In genomic region chr22:24028533-24028932, GRCh38 we compare ENCODE assay signal across 18 cellular contexts. TPM values are rescaled to one million over a fixed set of nuclear protein-coding genes. Genes with fewer than 3 reads are reported as not detected.
DNase-seq lines count a peak whose midpoint lies in the region; ATAC-seq and TF ChIP-seq lines count a peak whose summit lies in the region.
"Had no signal": no experiment of that assay in that cellular context is flagged by ENCODE, and none has a peak within 500 bp of the region (broad histone marks: within the 10 kb centered on the region; RNA-seq: fewer than 3 reads in every experiment).

No MANE protein-coding gene starts in this region.

- H3K9me3 ChIP-seq in DOHH2 (ENCODE audit: control insufficient read depth, insufficient read depth, low read length) (no peaks in the 10 kb centered on the region), OCI-LY7 (ENCODE audit: low read length) (no peaks in the 10 kb centered on the region)
- H3K9me3 ChIP-seq: SJCRH30 had no signal

- H3K4me1 ChIP-seq in DOHH2 (ENCODE audit: control insufficient read depth, low read length): peaks cover 36% of the 10 kb centered on the region
- H3K4me1 ChIP-seq in OCI-LY7 (ENCODE audit: insufficient read depth, low read length, poor library complexity, severe bottlenecking): peaks cover 16% of the 10 kb centered on the region
- H3K4me1 ChIP-seq: SJCRH30 had no signal

- H3K4me2 ChIP-seq in DOHH2 (ENCODE audit: low read length) (peak overlapping the region; percentile 36), OCI-LY7 (ENCODE audit: low read length) (peak overlapping the region; percentile 47)

- no peak overlapping the region for H3K27ac Mint-ChIP-seq in activated CD4-positive, alpha-beta T cell treated with anti-CD3 and anti-CD28 coated beads for 36 hours
- H3K27ac Mint-ChIP-seq: CD4-positive, alpha-beta T cell had no signal

- no peak overlapping the region for H3K4me3 ChIP-seq in DOHH2 (ENCODE audit: low read length)
- H3K4me3 ChIP-seq in OCI-LY7 (ENCODE audit: low read depth, low read length, poor library complexity, severe bottlenecking): no peak overlapping the region
- no peak overlapping the region for H3K4me3 ChIP-seq in dorsolateral prefrontal cortex
- H3K4me3 ChIP-seq: SJCRH30 had no signal

- H3K27ac ChIP-seq in DOHH2 (ENCODE audit: low read depth, low read length) (no peak overlapping the region), OCI-LY7 (ENCODE audit: low read depth, low read length, poor library complexity, severe bottlenecking) (no peak overlapping the region), dorsolateral prefrontal cortex (no peak overlapping the region)
- H3K27ac ChIP-seq: HL-60, SJCRH30 had no signal

- POLR2A ChIA-PET in activated CD4-positive, alpha-beta T cell treated with anti-CD3 and anti-CD28 coated beads for 36 hours (lab: Charles Lee): no interaction called here
- POLR2A ChIA-PET in OCI-LY7 (lab: Charles Lee): no interaction called here

- peaks cover 7% of the 10 kb centered on the region for H3K9me3 Mint-ChIP-seq in activated CD4-positive, alpha-beta T cell treated with anti-CD3 and anti-CD28 coated beads for 36 hours (ENCODE audit: low read depth)

- H3K27me3 Mint-ChIP-seq in activated CD4-positive, alpha-beta T cell treated with anti-CD3 and anti-CD28 coated beads for 36 hours: no peaks in the 10 kb centered on the region
- H3K27me3 Mint-ChIP-seq: CD4-positive, alpha-beta T cell had no signal

- H3K9me2 ChIP-seq in DOHH2 (replicated peaks; ENCODE audit: control insufficient read depth, low read length) (no peaks in the 10 kb centered on the region), OCI-LY7 (ENCODE audit: insufficient read depth, low read length) (no peaks in the 10 kb centered on the region)

- CTCF ChIA-PET in activated CD4-positive, alpha-beta T cell treated with anti-CD3 and anti-CD28 coated beads for 36 hours (lab: Charles Lee): interaction anchor here (1.3 kb wide), 1 partner anchor 9 kb away, joined by 3 read pairs; no protein-coding TSS in a partner anchor
- CTCF ChIA-PET in OCI-LY7 (lab: Charles Lee; ENCODE audit: unreplicated experiment): no interaction called here

- H3K4me1 Mint-ChIP-seq in activated CD4-positive, alpha-beta T cell treated with anti-CD3 and anti-CD28 coated beads for 36 hours: peaks cover 53% of the 10 kb centered on the region

- peaks cover 88% of the 10 kb centered on the region for H3K79me2 ChIP-seq in DOHH2 (ENCODE audit: control insufficient read depth, low read length)
- H3K79me2 ChIP-seq in OCI-LY7 (ENCODE audit: insufficient read depth, low read depth, low read length): peaks cover 30% of the 10 kb centered on the region; the same call in 1 of the 2 replicates

- TF ChIP-seq CTCF in DOHH2 (IDR thresholded peaks at IDR 0.05; ENCODE audit: low read depth, low read length, poor library complexity, severe bottlenecking): no peak
- TF ChIP-seq CTCF in OCI-LY7 (conservative IDR thresholded peaks at IDR 0.05; ENCODE audit: low read length): no peak
- TF ChIP-seq CTCF in dorsolateral prefrontal cortex (IDR thresholded peaks at IDR 0.05 in 54 of 56, conservative IDR thresholded peaks at IDR 0.05 in 2 of 56; ENCODE audit: low read depth in 1 of 56, partially characterized antibody in 56 of 56): no peak

- no TSS peak for BruUV-seq in OCI-LY7 (replicated peaks; lab: Mats Ljungman, UMichigan)

- DNase-seq in activated CD4-positive, alpha-beta T cell treated with anti-CD3 and anti-CD28 coated beads for 36 hours: no peak
- DNase-seq in activated CD4-positive, alpha-beta T cell treated with anti-CD3 and anti-CD28 coated beads, Interleukin-2, amount 50 U/mL, for 1 hour: no peak
- DNase-seq in OCI-LY7 (ENCODE audit: low spot score) (peak; percentile 36), kidney tubule cell (ENCODE audit: low spot score) (peak; percentile 36), HuH-7 (ENCODE audit: low spot score) (no peak), dedifferentiated amniotic fluid mesenchymal stem cell (ENCODE audit: extremely low spot score) (no peak), dorsolateral prefrontal cortex (no peak)
- DNase-seq: AML-193; CD4-positive, alpha-beta T cell; KG1; NCI-H1048; NCI-H446; SJCRH30 had no signal

- H3K4me3 Mint-ChIP-seq in activated CD4-positive, alpha-beta T cell treated with anti-CD3 and anti-CD28 coated beads for 36 hours: no peak overlapping the region
- H3K4me3 Mint-ChIP-seq: CD4-positive, alpha-beta T cell had no signal

- no peak overlapping the region for H2AFZ ChIP-seq in OCI-LY7 (ENCODE audit: low read length)

- peak; percentile 64 for ATAC-seq in activated CD4-positive, alpha-beta T cell treated with anti-CD3 and anti-CD28 coated beads for 36 hours

- H4K20me1 ChIP-seq in DOHH2 (ENCODE audit: control insufficient read depth, insufficient read depth, low read depth, low read length) (peaks cover 11% of the 10 kb centered on the region; the same call in 1 of the 2 replicates), OCI-LY7 (ENCODE audit: insufficient read depth, low read length) (0 out of 2 replicates have a peak, but pooled peaks cover 5% of the 10 kb centered on the region)

- peaks cover 5% of the 10 kb centered on the region; the same call in 1 of the 2 replicates for H3K36me3 ChIP-seq in DOHH2 (ENCODE audit: control insufficient read depth, low read length)
- H3K36me3 ChIP-seq in OCI-LY7 (ENCODE audit: insufficient read depth, low read length): peaks cover 19% of the 10 kb centered on the region

- H3K27me3 ChIP-seq in DOHH2 (ENCODE audit: control insufficient read depth, low read length): no peaks in the 10 kb centered on the region
- H3K27me3 ChIP-seq in dorsolateral prefrontal cortex: no peaks in the 10 kb centered on the region
- H3K27me3 ChIP-seq: SJCRH30 had no signal

- H3F3A ChIP-seq in DOHH2 (ENCODE audit: control insufficient read depth, insufficient read depth): no peaks in the 10 kb centered on the region

- intact Hi-C loops in activated CD4-positive, alpha-beta T cell treated with anti-CD3 and anti-CD28 coated beads for 36 hours (cut with DNase I, micrococcal nuclease): no loop called here
- intact Hi-C loops in OCI-LY7 (cut with micrococcal nuclease; ENCODE audit: unreplicated experiment) (no loop called here), dorsolateral prefrontal cortex (cut with DNase I) (no loop called here)

- H3K36me3 Mint-ChIP-seq in activated CD4-positive, alpha-beta T cell treated with anti-CD3 and anti-CD28 coated beads for 36 hours (ENCODE audit: low read depth): peaks cover 38% of the 10 kb centered on the region

RNA-seq across cellular contexts. Expression of gene CABIN1, which starts 17.4 kb away (rescaled TPM):
- total RNA-seq in activated CD4-positive, alpha-beta T cell treated with anti-CD3 and anti-CD28 coated beads for 36 hours: 100 to 1,000 TPM in 1 of 2 experiments, 10 to 100 TPM in 1; 95.9 to 102 TPM
- total RNA-seq in OCI-LY7 (2014; rRNA removed; shearing (Covaris generic)): 64.5 and 73.0 TPM in 2 replicates
- 76.9 and 87.0 TPM in 2 replicates for total RNA-seq in OCI-LY7 (2022)
- total RNA-seq in dorsolateral prefrontal cortex: 100 to 1,000 TPM in 89 of 120 experiments, 10 to 100 TPM in 31; 67.1 to 149 (median 111) TPM

RNA-seq across cellular contexts. Expression of gene GSTT4, which starts 23.3 kb away (rescaled TPM):
- total RNA-seq in activated CD4-positive, alpha-beta T cell treated with anti-CD3 and anti-CD28 coated beads for 36 hours: not detected
- not detected in 2 replicates for total RNA-seq in OCI-LY7 (2014; rRNA removed; shearing (Covaris generic))
- total RNA-seq in OCI-LY7 (2022): not detected in 2 replicates
- total RNA-seq in dorsolateral prefrontal cortex: under 1 TPM in 1 of 120 experiments, not detected in 119; 0.73 TPM
- total RNA-seq: CD4-positive, alpha-beta T cell; Daoy; H1; M059J; SJCRH30 had no signal

RNA-seq across cellular contexts. Expression of gene GSTT2, which starts 48.6 kb away (rescaled TPM):
- not detected for total RNA-seq in activated CD4-positive, alpha-beta T cell treated with anti-CD3 and anti-CD28 coated beads for 36 hours
- total RNA-seq in OCI-LY7 (2014; rRNA removed; shearing (Covaris generic)): not detected in 2 replicates
- not detected in 2 replicates for total RNA-seq in OCI-LY7 (2022)
- total RNA-seq in dorsolateral prefrontal cortex: 1 to 10 TPM in 35 of 120 experiments, under 1 TPM in 11, not detected in 74; 0.62 to 7.9 (median 1.5) TPM
- total RNA-seq: CD4-positive, alpha-beta T cell; Daoy had no signal

RNA-seq across cellular contexts. Expression of gene DDT, which starts 54.3 kb away (rescaled TPM):
- total RNA-seq in activated CD4-positive, alpha-beta T cell treated with anti-CD3 and anti-CD28 coated beads for 36 hours: 100 to 1,000 TPM in 1 of 2 experiments, 10 to 100 TPM in 1; 91.3 to 118 TPM
- 168 and 252 TPM in 2 replicates for total RNA-seq in OCI-LY7 (2014; rRNA removed; shearing (Covaris generic))
- total RNA-seq in OCI-LY7 (2022) (161 and 182 TPM in 2 replicates), dorsolateral prefrontal cortex (100 to 1,000 TPM in 8 of 120 experiments, 10 to 100 TPM in 112; 44.8 to 112 (median 76.1) TPM)

Comparison
In these comparisons a context has a peak if more than half of its experiments do, and no peak if none do; other contexts are left out.
1. DNase-seq: peak in OCI-LY7 (single experiment) and kidney tubule cell (single experiment); none in activated CD4-positive, alpha-beta T cell treated with anti-CD3 and anti-CD28 coated beads for 36 hours (single experiment), activated CD4-positive, alpha-beta T cell treated with anti-CD3 and anti-CD28 coated beads, Interleukin-2, amount 50 U/mL, for 1 hour (single experiment), HuH-7 (single experiment), dedifferentiated amniotic fluid mesenchymal stem cell (single experiment) and dorsolateral prefrontal cortex (0 of 10).